ENCODE assay signal across 12 cellular contexts in genomic region chr15:43881944-43882343, GRCh38. TPM values are rescaled to one million over a fixed set of nuclear protein-coding genes. Genes with fewer than 3 reads are reported as not detected.
DNase-seq lines count a peak whose midpoint lies in the region; ATAC-seq and TF ChIP-seq lines count a peak whose summit lies in the region.
"Had no signal": no experiment of that assay in that cellular context is flagged by ENCODE, and none has a peak within 500 bp of the region (broad histone marks: within the 10 kb centered on the region; RNA-seq: fewer than 3 reads in every experiment).

No MANE protein-coding gene starts in this region.

- H3K9me3 ChIP-seq in breast epithelium (no peaks in the 10 kb centered on the region), OCI-LY7 (ENCODE audit: low read length) (no peaks in the 10 kb centered on the region), testis (no peaks in the 10 kb centered on the region)
- H3K9me3 ChIP-seq: SJSA1 had no signal

- H3K4me1 ChIP-seq in breast epithelium (no peaks in the 10 kb centered on the region), OCI-LY7 (ENCODE audit: insufficient read depth, low read length, poor library complexity, severe bottlenecking) (no peaks in the 10 kb centered on the region), testis (no peaks in the 10 kb centered on the region)
- H3K4me1 ChIP-seq: SJSA1 had no signal

- H3K4me3 Mint-ChIP-seq in MCF 10A (ENCODE audit: unreplicated experiment), result no peak overlapping the region
- H3K4me3 Mint-ChIP-seq: CD4-positive, alpha-beta memory T cell; stimulated activated naive CD8-positive, alpha-beta T cell treated with anti-CD3 and anti-CD28 coated beads, Interleukin-15, Interleukin-2, amounts not matched to agents 100 ng/mL and 50 ng/mL, for 24 hours had no signal

- H3K4me3 ChIP-seq in breast epithelium (no peak overlapping the region), OCI-LY7 (ENCODE audit: low read depth, low read length, poor library complexity, severe bottlenecking) (no peak overlapping the region), fibroblast of pulmonary artery (replicated peaks; ENCODE audit: low read depth, low read length) (no peak overlapping the region), testis (no peak overlapping the region)
- H3K4me3 ChIP-seq: SJSA1, skin epidermis had no signal

- no peaks in the 10 kb centered on the region for H3K36me3 ChIP-seq in breast epithelium
- H3K36me3 ChIP-seq in OCI-LY7 (ENCODE audit: insufficient read depth, low read length), result peaks cover 98% of the 10 kb centered on the region
- no peaks in the 10 kb centered on the region for H3K36me3 ChIP-seq in testis (ENCODE audit: low read depth, missing control alignments)

- POLR2A ChIA-PET in MCF 10A (lab: Yijun Ruan, JAX), result interaction anchor here (1.0 kb wide), 1 partner anchor 34 kb away, joined by 3 read pairs; no protein-coding TSS in a partner anchor
- POLR2A ChIA-PET in OCI-LY7 (lab: Charles Lee), result interaction anchor here (0.6 kb wide), 1 partner anchor 14 kb away, joined by 4 read pairs; no protein-coding TSS in a partner anchor

- no peaks in the 10 kb centered on the region for H4K20me1 ChIP-seq in OCI-LY7 (ENCODE audit: insufficient read depth, low read length)

- H3K9me3 Mint-ChIP-seq in MCF 10A (ENCODE audit: unreplicated experiment), result no peaks in the 10 kb centered on the region
- H3K9me3 Mint-ChIP-seq: CD4-positive, alpha-beta memory T cell; stimulated activated naive CD8-positive, alpha-beta T cell treated with anti-CD3 and anti-CD28 coated beads, Interleukin-15, Interleukin-2, amounts not matched to agents 100 ng/mL and 50 ng/mL, for 24 hours had no signal

- BruUV-seq in MCF 10A (replicated peaks; lab: Mats Ljungman, UMichigan) (no TSS peak), OCI-LY7 (replicated peaks; lab: Mats Ljungman, UMichigan) (no TSS peak)

- H3K4me1 Mint-ChIP-seq in MCF 10A (ENCODE audit: insufficient read depth, unreplicated experiment), result no peaks in the 10 kb centered on the region
- H3K4me1 Mint-ChIP-seq: CD4-positive, alpha-beta memory T cell had no signal

- H3K27me3 ChIP-seq in breast epithelium (no peaks in the 10 kb centered on the region), testis (no peaks in the 10 kb centered on the region)
- H3K27me3 ChIP-seq: SJSA1 had no signal

- TF ChIP-seq POLR2A in breast epithelium (IDR thresholded peaks at IDR 0.05) (no peak), testis (IDR thresholded peaks at IDR 0.05) (no peak)

- 91 to 92% methylated on average over 7 of the region's 7 CpGs for WGBS in testis, 2 donors

- DNase-seq in MCF 10A (ENCODE audit: unreplicated experiment) (peak; percentile 14), breast epithelium (ENCODE audit: low spot score in 2 of 2) (no peak), OCI-LY7 (ENCODE audit: low spot score) (no peak), fibroblast of pulmonary artery (ENCODE audit: low read depth) (no peak), testis (peak; percentile 43)
- DNase-seq in activated T-cell treated with anti-CD3 and anti-CD28 coated beads, Interleukin-2, amount 50 U/mL, for 48 hours, result no peak
- DNase-seq: CD4-positive, alpha-beta memory T cell had no signal

- intact Hi-C loops in MCF 10A (cut with micrococcal nuclease) (no loop called here), breast epithelium (cut with DNase I; ENCODE audit: low total_unique reads) (no loop called here), OCI-LY7 (cut with micrococcal nuclease; ENCODE audit: unreplicated experiment) (no loop called here), testis (cut with DNase I; ENCODE audit: low total_unique reads) (no loop called here)

- H3K27ac ChIP-seq in breast epithelium (no peak overlapping the region), OCI-LY7 (ENCODE audit: low read depth, low read length, poor library complexity, severe bottlenecking) (no peak overlapping the region), testis (no peak overlapping the region)
- H3K27ac ChIP-seq: SJSA1, skin epidermis had no signal

- H3K27ac Mint-ChIP-seq in MCF 10A (ENCODE audit: low read depth, unreplicated experiment), result no peak overlapping the region
- H3K27ac Mint-ChIP-seq: stimulated activated naive CD8-positive, alpha-beta T cell treated with anti-CD3 and anti-CD28 coated beads, Interleukin-15, Interleukin-2, amounts not matched to agents 100 ng/mL and 50 ng/mL, for 24 hours had no signal

- H2AFZ ChIP-seq in OCI-LY7 (ENCODE audit: low read length), result no peak overlapping the region

- peak; percentile 24 for TF ChIP-seq CTCF in MCF 10A (IDR thresholded peaks at IDR 0.05; ENCODE audit: unreplicated experiment)
- TF ChIP-seq CTCF in breast epithelium (IDR thresholded peaks at IDR 0.05), result no peak
- TF ChIP-seq CTCF in OCI-LY7 (conservative IDR thresholded peaks at IDR 0.05; ENCODE audit: low read length), result peak; percentile 76
- TF ChIP-seq CTCF in fibroblast of pulmonary artery (IDR thresholded peaks at IDR 0.05; ENCODE audit: low read length, missing control alignments), result peak; percentile 59
- peak; percentile 7 to 39 (median 9) for TF ChIP-seq CTCF in testis (IDR thresholded peaks at IDR 0.05)

- no peak overlapping the region for H3K4me2 ChIP-seq in OCI-LY7 (ENCODE audit: low read length)

- CTCF ChIA-PET in MCF 10A (lab: Yijun Ruan, JAX) (interaction anchor here (0.6 to 1.6 kb wide), 10 partner anchors 9 to 697 kb away, joined by 3 to 4 read pairs (median 3); no protein-coding TSS in a partner anchor), OCI-LY7 (lab: Charles Lee; ENCODE audit: unreplicated experiment) (no interaction called here)

- H3K36me3 Mint-ChIP-seq in MCF 10A (ENCODE audit: insufficient read depth, unreplicated experiment), result peaks cover 11% of the 10 kb centered on the region

- ATAC-seq in GM18511 (IDR thresholded peaks at IDR 0.05; ENCODE audit: unreplicated experiment) (no peak), GM18907 (IDR thresholded peaks at IDR 0.05; ENCODE audit: unreplicated experiment) (no peak)

- no peaks in the 10 kb centered on the region for H3K27me3 Mint-ChIP-seq in MCF 10A (ENCODE audit: insufficient read depth, unreplicated experiment)
- H3K27me3 Mint-ChIP-seq: CD4-positive, alpha-beta memory T cell; stimulated activated naive CD8-positive, alpha-beta T cell treated with anti-CD3 and anti-CD28 coated beads, Interleukin-15, Interleukin-2, amounts not matched to agents 100 ng/mL and 50 ng/mL, for 24 hours had no signal

- no peaks in the 10 kb centered on the region for H3K9me2 ChIP-seq in OCI-LY7 (ENCODE audit: insufficient read depth, low read length)

- H3K79me2 ChIP-seq in OCI-LY7 (ENCODE audit: insufficient read depth, low read depth, low read length), result no peaks in the 10 kb centered on the region

RNA-seq across cellular contexts. Expression of gene WDR76, which starts 55.1 kb away (rescaled TPM):
- total RNA-seq in MCF 10A (2022) (3.0 and 6.9 TPM in 2 replicates), breast epithelium (1 to 10 TPM; 4.2 to 4.6 (median 4.5) TPM), OCI-LY7 (2022) (170 and 186 TPM in 2 replicates), testis (10 to 100 TPM in 1 of 2 donors, 1 to 10 TPM in 1; 7.9 to 16.9 TPM)
- total RNA-seq in OCI-LY7 (2014; rRNA removed; shearing (Covaris generic)), result 126 and 139 TPM in 2 replicates
- 9.5 TPM for polyA plus RNA-seq in testis (ENCODE audit: insufficient read depth, low read depth, low replicate concordance)

RNA-seq across cellular contexts. Expression of gene MFAP1, which starts 57.5 kb away (rescaled TPM):
- total RNA-seq in MCF 10A (2022) (23.0 and 26.5 TPM in 2 replicates), breast epithelium (10 to 100 TPM; 14.4 to 26.3 (median 15.7) TPM), OCI-LY7 (2022) (57.2 and 72.1 TPM in 2 replicates), testis (10 to 100 TPM; 22.5 to 28.6 TPM)
- 25.3 and 43.4 TPM in 2 replicates for total RNA-seq in OCI-LY7 (2014; rRNA removed; shearing (Covaris generic))
- 29.2 TPM for polyA plus RNA-seq in testis (ENCODE audit: insufficient read depth, low read depth, low replicate concordance)

Comparison
In these comparisons a context has a peak if more than half of its experiments do, and no peak if none do; other contexts are left out.
1. DNase-seq: peak in MCF 10A (single experiment) and testis (single experiment); none in breast epithelium (0 of 2), OCI-LY7 (single experiment), fibroblast of pulmonary artery (single experiment) and activated T-cell treated with anti-CD3 and anti-CD28 coated beads, Interleukin-2, amount 50 U/mL, for 48 hours (0 of 2).
2. CTCF ChIP-seq: peak in MCF 10A (single experiment), OCI-LY7 (single experiment), fibroblast of pulmonary artery (single experiment) and testis (3 of 3); none in breast epithelium (0 of 3).
3. RNA of gene WDR76, which starts 55.1 kb away (total RNA-seq): 126 to 186 TPM in OCI-LY7; 7.9 to 16.9 TPM in testis, 3.0 to 6.9 TPM in MCF 10A and 4.2 to 4.6 TPM in breast epithelium; every median in the first group is over 4 times any median in the second.